In the genomic region with DNA sequence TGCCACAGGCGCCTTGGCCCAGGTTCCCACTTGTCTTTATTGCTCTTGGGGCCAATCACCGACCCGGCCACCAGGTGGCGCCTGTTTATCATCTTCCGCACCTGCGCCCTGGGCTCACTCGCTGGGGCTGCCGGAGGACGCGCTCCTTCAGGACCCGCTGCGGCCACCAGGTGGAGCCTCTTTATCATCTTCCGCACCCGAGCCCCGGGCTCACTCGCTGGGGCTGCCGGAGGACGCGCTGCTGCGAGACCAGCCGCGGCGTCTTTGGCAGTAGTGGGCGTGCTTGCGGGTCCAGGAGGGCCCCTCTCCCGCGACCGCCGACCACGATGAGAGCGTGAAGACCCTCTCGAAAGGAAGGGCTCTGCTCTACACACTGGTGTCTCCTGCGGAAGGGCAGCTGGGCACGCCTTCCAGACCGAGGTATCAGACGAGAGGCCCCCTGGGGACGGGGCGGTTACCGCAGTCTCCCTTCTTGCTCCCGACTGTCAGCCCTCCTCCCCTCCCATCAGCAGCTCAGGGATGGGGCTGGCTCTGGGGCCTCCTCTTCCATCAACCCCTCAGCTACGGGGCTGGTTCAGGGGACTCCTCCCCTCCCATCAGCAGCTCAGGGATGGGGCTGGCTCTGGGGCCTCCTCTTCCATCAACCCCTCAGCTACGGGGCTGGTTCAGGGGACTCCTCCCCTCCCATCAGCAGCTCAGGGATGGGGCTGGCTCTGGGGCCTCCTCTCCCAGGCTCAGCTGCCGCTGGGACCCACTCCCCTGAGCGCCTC, we compare ENCODE assay signal across 7 cellular contexts. TPM values are rescaled to one million over a fixed set of nuclear protein-coding genes. Genes with fewer than 3 reads are reported as not detected.
A peak's percentile ranks its signal among the peaks of the same experiment; 100 is the strongest.
DNase-seq lines count a peak whose midpoint lies in the region; ATAC-seq and TF ChIP-seq lines count a peak whose summit lies in the region.
"Not testable (repeated sequence)": the region's sequence is repeated elsewhere in the genome, so short reads cannot be mapped to it uniquely, and the experiment has no call there.

No MANE protein-coding gene starts in this region.

- not testable (repeated sequence) for H3K4me1 Mint-ChIP-seq in brain

- H3K36me3 Mint-ChIP-seq in brain: not testable (repeated sequence)

- not testable (repeated sequence) for H3K4me1 ChIP-seq in iPS-15b (ENCODE audit: control insufficient read depth, insufficient read depth, low read length)

- intact Hi-C loops in sciatic nerve (cut with DNase I): loop anchor here (5.0 kb wide), 1 partner anchor 870 kb away; no protein-coding TSS in a partner anchor

- ATAC-seq in GM18520 (IDR thresholded peaks at IDR 0.05; ENCODE audit: unreplicated experiment) (peak; percentile 99), HG02884 (IDR thresholded peaks at IDR 0.05; ENCODE audit: unreplicated experiment) (peak; percentile 100), sciatic nerve (peak; percentile 81)

- H3K36me3 ChIP-seq in iPS-15b (ENCODE audit: control insufficient read depth, insufficient read depth, low read length): not testable (repeated sequence)

- not testable (repeated sequence) for H3K27me3 ChIP-seq in iPS-15b (ENCODE audit: control insufficient read depth, insufficient read depth, low read length)

- peak overlapping the region; percentile 39 to 84 (median 67) for H3K4me3 Mint-ChIP-seq in brain

- not testable (repeated sequence) for H3K9me3 ChIP-seq in iPS-15b (ENCODE audit: control insufficient read depth, insufficient read depth, low read length)

- not testable (repeated sequence) for H3K27me3 Mint-ChIP-seq in brain

- peak; percentile 67 to 76 for TF ChIP-seq CTCF in brain (conservative IDR thresholded peaks at IDR 0.05)

- not testable (repeated sequence) for H3K9ac ChIP-seq in iPS-15b (ENCODE audit: low read depth, low read length)

- peak overlapping the region; percentile 53 for H3K4me3 ChIP-seq in iPS-15b (ENCODE audit: low read depth, low read length)

- H3K27ac Mint-ChIP-seq in brain: not testable (repeated sequence)

- peaks cover 0 to 21% (median 7%) of the 10 kb centered on the region in 5 experiments for H3K9me3 Mint-ChIP-seq in brain

- DNase-seq in NCI-H1694 treated with DMSO at 0.1 percent for 48 hours (lab: John Stamatoyannopoulos, UW) (peak; percentile 56), sciatic nerve (ENCODE audit: low spot score) (peak; percentile 80)
- peak; percentile 14 to 81 (median 40) for DNase-seq in activated CD4-positive, CD25-positive, alpha-beta regulatory T cell (lab: John Stamatoyannopoulos, UW)

RNA-seq across cellular contexts. Expression of a gene that starts 11.5 kb away (rescaled TPM):
- polyA plus RNA-seq in brain (ENCODE audit: insufficient read depth, low read depth, low replicate concordance): not detected
- total RNA-seq in sciatic nerve: 0.53 TPM

RNA-seq across cellular contexts. Expression of a gene that starts 12.5 kb away (rescaled TPM):
- not detected for polyA plus RNA-seq in brain (ENCODE audit: insufficient read depth, low read depth, low replicate concordance)
- total RNA-seq in sciatic nerve: 0.22 TPM

RNA-seq across cellular contexts. Expression of a gene that starts 17.1 kb away (rescaled TPM):
- polyA plus RNA-seq in brain (ENCODE audit: insufficient read depth, low read depth, low replicate concordance): not detected
- 0.40 TPM for total RNA-seq in sciatic nerve

RNA-seq across cellular contexts. Expression of a gene that starts 27.9 kb away (rescaled TPM):
- not detected for polyA plus RNA-seq in brain (ENCODE audit: insufficient read depth, low read depth, low replicate concordance)
- not detected for total RNA-seq in sciatic nerve

RNA-seq across cellular contexts. Expression of a gene that starts 41.8 kb away (rescaled TPM):
- 1.3 TPM for polyA plus RNA-seq in brain (ENCODE audit: insufficient read depth, low read depth, low replicate concordance)
- 6.3 TPM for total RNA-seq in sciatic nerve

Comparison
In these comparisons a context has a peak if more than half of its experiments do, and no peak if none do; other contexts are left out.
1. Peak in every context shown above with its lines: DNase-seq, ATAC-seq and H3K4me3 ChIP-seq.